In genomic region chr16:67257486-67258159, GRCh38 we compare ENCODE assay signal across 20 cellular contexts. TPM values are rescaled to one million over a fixed set of nuclear protein-coding genes. Genes with fewer than 3 reads are reported as not detected.
"Had no signal": no experiment of that assay in that cellular context is flagged by ENCODE, and none has a peak within 500 bp of the region (broad histone marks: within the 10 kb centered on the region; RNA-seq: fewer than 3 reads in every experiment).

No MANE protein-coding gene starts in this region.

- H3K9me3 ChIP-seq: lower lobe of right lung, stomach, suprapubic skin, tibial nerve had no signal

- DNase-seq: activated CD4-positive, alpha-beta T cell treated with anti-CD3 and anti-CD28 coated beads for 1 hour; activated CD4-positive, alpha-beta T cell treated with anti-CD3 and anti-CD28 coated beads, Interleukin-2, amount 50 U/mL, for 1 hour; activated CD8-positive, alpha-beta T cell treated with anti-CD3 and anti-CD28 coated beads, Interleukin-2, amount 10 ng/mL, durations not matched to agents 7 days and 5 days; activated gamma-delta T cell; effector memory CD4-positive, alpha-beta T cell; foreskin fibroblast; naive thymus-derived CD8-positive, alpha-beta T cell; stimulated activated CD4-positive, alpha-beta T cell treated with anti-CD3 and anti-CD28 coated beads, Interleukin-2, amount 100 ng/mL, for 24 hours; stomach; WERI-Rb-1 had no signal

- H3K27ac ChIP-seq: lower lobe of right lung, skin epidermis, stomach, suprapubic skin, tibial nerve, WERI-Rb-1 had no signal

- H3K4me1 ChIP-seq: lower lobe of right lung, stomach, suprapubic skin, tibial nerve had no signal

- ATAC-seq: activated CD8-positive, alpha-beta T cell treated with anti-CD3 and anti-CD28 coated beads, Interleukin-2, amount 10 ng/mL, durations not matched to agents 7 days and 5 days; activated naive CD4-positive, alpha-beta T cell treated with anti-CD3 and anti-CD28 coated beads, Interleukin-2, amount 50 U/mL, for 72 hours; left lobe of liver; lower lobe of right lung; naive thymus-derived CD8-positive, alpha-beta T cell; right cardiac atrium; stimulated activated memory B cell treated with anti-CD40 and anti-IgM and Interleukin-4, amounts not matched to agents 10 μg/mL and 1 μg/mL and 100 μg/mL, for 72 hours had no signal

- H3K4me3 ChIP-seq: lower lobe of right lung, skin epidermis, stomach, suprapubic skin, tibial nerve had no signal

- H3K27me3 ChIP-seq: suprapubic skin, tibial nerve had no signal

- H3K36me3 ChIP-seq: lower lobe of right lung, stomach, suprapubic skin, tibial nerve, WERI-Rb-1 had no signal

- FAIRE-seq: keratinocyte, urothelium cell line had no signal

RNA-seq across cellular contexts. Expression of gene ELMO3, which starts 58.7 kb away (rescaled TPM):
- polyA plus RNA-seq: naive thymus-derived CD8-positive, alpha-beta T cell had no signal
